26 cellular contexts compared by ENCODE assay signal in genomic region chr6:48998574-48998973, GRCh38.
DNase-seq lines count a peak whose midpoint lies in the region; ATAC-seq, FAIRE-seq and TF ChIP-seq lines count a peak whose summit lies in the region.
"Had no signal": no experiment of that assay in that cellular context is flagged by ENCODE, and none has a peak within 500 bp of the region (broad histone marks: within the 10 kb centered on the region; RNA-seq: fewer than 3 reads in every experiment).

No MANE protein-coding gene starts in this region.

- H3K36me3 ChIP-seq in pancreas (no peaks in the 10 kb centered on the region), mammary epithelial cell (ENCODE audit: insufficient read depth, low read length) (no peaks in the 10 kb centered on the region)
- H3K36me3 ChIP-seq: BE2C; BLaER1 treated with 17β-estradiol and CSF1 and Interleukin-3, amounts not matched to agents 10 nM and 100 nM; HAP-1 had no signal

- H3K27me3 ChIP-seq in pancreas (no peaks in the 10 kb centered on the region), mammary epithelial cell (ENCODE audit: insufficient read depth, low read length) (no peaks in the 10 kb centered on the region)
- H3K27me3 ChIP-seq: BE2C; BLaER1 treated with 17β-estradiol and CSF1 and Interleukin-3, amounts not matched to agents 10 nM and 100 nM had no signal

- no peak overlapping the region for H2AFZ ChIP-seq in mammary epithelial cell (ENCODE audit: low read depth, low read length)

- no peak for ATAC-seq in pancreas
- ATAC-seq in HG03139 (IDR thresholded peaks at IDR 0.05; ENCODE audit: unreplicated experiment), result no peak
- ATAC-seq: A549 had no signal

- H3K4me2 ChIP-seq in mammary epithelial cell (ENCODE audit: insufficient read depth, low read depth, low read length), result no peak overlapping the region
- H3K4me2 ChIP-seq: A549; BLaER1 treated with 17β-estradiol and CSF1 and Interleukin-3, amounts not matched to agents 10 nM and 100 nM had no signal

- FAIRE-seq in A204.1 (lab: Jason Lieb, UNC), result peak; percentile 99
- FAIRE-seq in TTC549 (lab: Jason Lieb, UNC), result peak; percentile 97
- FAIRE-seq in endometrium (lab: Jason Lieb, UNC), result peak; percentile 69
- FAIRE-seq in pancreas (lab: Jason Lieb, UNC), result peak; percentile 98
- FAIRE-seq: A549, GM12891, GM18507, H54 had no signal

- DNase-seq in pancreas (no peak), NCI-H2196 (lab: John Stamatoyannopoulos, UW; ENCODE audit: unreplicated experiment) (no peak), dermis blood vessel endothelial cell (no peak), mammary epithelial cell (no peak)
- DNase-seq: ACHN; AML-193; BE2C; CD4-positive, alpha-beta T cell; CD8-positive, alpha-beta memory T cell; DMS 273 treated with DMSO at 0.1 percent for 48 hours; DMS79; EL; GF-D8; GOT3; HFFc6 had no signal

- intact Hi-C loops in pancreas (cut with DNase I), result no loop called here
- intact Hi-C loops in mammary epithelial cell (cut with micrococcal nuclease), result no loop called here

- no peak overlapping the region for H3K9ac ChIP-seq in mammary epithelial cell (ENCODE audit: insufficient read depth, low read length)
- H3K9ac ChIP-seq: BLaER1 treated with 17β-estradiol and CSF1 and Interleukin-3, amounts not matched to agents 10 nM and 100 nM had no signal

- H3K9me3 ChIP-seq in pancreas, result no peaks in the 10 kb centered on the region
- H3K9me3 ChIP-seq in mammary epithelial cell (replicated peaks; ENCODE audit: insufficient read depth, low read length), result no peaks in the 10 kb centered on the region
- H3K9me3 ChIP-seq: A549, BE2C, HAP-1 had no signal

- CTCF ChIA-PET in mammary epithelial cell (lab: Charles Lee; ENCODE audit: low non-redundant PET), result no interaction called here

- H3K4me3 ChIP-seq in pancreas (no peak overlapping the region), mammary epithelial cell (replicated peaks in 1 of 3; ENCODE audit: insufficient read depth in 1 of 3, low read depth in 2 of 3, low read length in 3 of 3) (no peak overlapping the region)
- H3K4me3 ChIP-seq: A549; BLaER1 treated with 17β-estradiol and CSF1 and Interleukin-3, amounts not matched to agents 10 nM and 100 nM; HAP-1 had no signal

- BruUV-seq in mammary epithelial cell (replicated peaks; lab: Mats Ljungman, UMichigan), result no TSS peak

- in situ Hi-C loops in mammary epithelial cell (cut with MboI; ENCODE audit: low sequenced_read_pairs in 2 of 2), result no loop called here

- dilution Hi-C loops in mammary epithelial cell (cut with HindIII; ENCODE audit: low sequenced_read_pairs), result no loop called here

- H4K20me1 ChIP-seq in mammary epithelial cell (ENCODE audit: insufficient read depth, low read length), result no peaks in the 10 kb centered on the region
- H4K20me1 ChIP-seq: BLaER1 treated with 17β-estradiol and CSF1 and Interleukin-3, amounts not matched to agents 10 nM and 100 nM had no signal

- H3K79me2 ChIP-seq in mammary epithelial cell (ENCODE audit: insufficient read depth, low read length), result no peaks in the 10 kb centered on the region

- TF ChIP-seq CTCF in pancreas (IDR thresholded peaks at IDR 0.05) (no peak), mammary epithelial cell (conservative IDR thresholded peaks at IDR 0.05 in 1 of 2, IDR thresholded peaks at IDR 0.05 in 1 of 2; ENCODE audit: extremely low read depth in 1 of 2, insufficient read depth in 1 of 2, low read depth in 1 of 2, low read length in 2 of 2) (no peak)

- H3K27ac ChIP-seq in pancreas (no peak overlapping the region), mammary epithelial cell (ENCODE audit: insufficient read depth, low read depth, low read length) (no peak overlapping the region)
- H3K27ac ChIP-seq: 22Rv1; A549; BLaER1 treated with 17β-estradiol and CSF1 and Interleukin-3, amounts not matched to agents 10 nM and 100 nM had no signal

- H3K4me1 ChIP-seq in pancreas (no peaks in the 10 kb centered on the region), mammary epithelial cell (ENCODE audit: insufficient read depth, low read length) (no peaks in the 10 kb centered on the region)
- H3K4me1 ChIP-seq: HAP-1 had no signal
